In genomic region chr21:15849925-15850324, GRCh38 we compare ENCODE assay signal across 26 cellular contexts.
"Had no signal": no experiment of that assay in that cellular context is flagged by ENCODE, and none has a peak within 500 bp of the region (broad histone marks: within the 10 kb centered on the region; RNA-seq: fewer than 3 reads in every experiment).

No MANE protein-coding gene starts in this region.

- H3K27ac ChIP-seq: WERI-Rb-1 had no signal

- ATAC-seq: activated CD8-positive, alpha-beta memory T cell treated with anti-CD3 and anti-CD28 coated beads, Interleukin-2, amount 10 ng/mL, durations not matched to agents 7 days and 5 days; activated naive CD8-positive, alpha-beta T cell treated with anti-CD3 and anti-CD28 coated beads, Interleukin-2, amount 50 U/mL, for 24 hours; Panc1; Right ventricle myocardium inferior had no signal

- H3K36me3 ChIP-seq: WERI-Rb-1 had no signal

- DNase-seq: activated CD4-positive, alpha-beta memory T cell treated with anti-CD3 and anti-CD28 coated beads, Interleukin-2, amount 10 ng/mL, durations not matched to agents 7 days and 5 days; activated CD4-positive, alpha-beta T cell treated with anti-CD3 and anti-CD28 coated beads for 1 hour; activated CD4-positive, alpha-beta T cell treated with anti-CD3 and anti-CD28 coated beads for 48 hours; activated CD4-positive, CD25-positive, alpha-beta regulatory T cell; activated CD8-positive, alpha-beta memory T cell treated with anti-CD3 and anti-CD28 coated beads for 24 hours; activated CD8-positive, alpha-beta memory T cell treated with anti-CD3 and anti-CD28 coated beads, Interleukin-2, amount 10 ng/mL, durations not matched to agents 7 days and 5 days; activated CD8-positive, alpha-beta memory T cell treated with anti-CD3 and anti-CD28 coated beads, Interleukin-2, amount 50 U/mL, for 48 hours; activated effector memory CD4-positive, alpha-beta T cell treated with Interleukin-2 at 50 U/mL for 16 hours; activated naive CD4-positive, alpha-beta T cell treated with anti-CD3 and anti-CD28 coated beads, Interleukin-2, amount 10 ng/mL, durations not matched to agents 7 days and 5 days; activated naive CD8-positive, alpha-beta T cell treated with anti-CD3 and anti-CD28 coated beads, Interleukin-2, amount 50 U/mL, for 24 hours; activated T-cell treated with anti-CD3 and anti-CD28 coated beads, Interleukin-2, amount 50 U/mL, for 48 hours; anterior cingulate cortex; Karpas-422; NCI-H1105; NCI-H1417 treated with DMSO at 0.1 percent for 48 hours; NCI-H187 treated with DMSO at 0.1 percent for 48 hours; NCI-H2081 treated with DMSO at 0.1 percent for 48 hours; NCI-H524 treated with DMSO at 0.1 percent for 48 hours; RPMI8226; T-helper 1 cell; T-helper 2 cell; T-helper 9 cell; WERI-Rb-1 had no signal

- FAIRE-seq: bronchial epithelial cell had no signal
